8 cellular contexts compared by ENCODE assay signal in the genomic region with DNA sequence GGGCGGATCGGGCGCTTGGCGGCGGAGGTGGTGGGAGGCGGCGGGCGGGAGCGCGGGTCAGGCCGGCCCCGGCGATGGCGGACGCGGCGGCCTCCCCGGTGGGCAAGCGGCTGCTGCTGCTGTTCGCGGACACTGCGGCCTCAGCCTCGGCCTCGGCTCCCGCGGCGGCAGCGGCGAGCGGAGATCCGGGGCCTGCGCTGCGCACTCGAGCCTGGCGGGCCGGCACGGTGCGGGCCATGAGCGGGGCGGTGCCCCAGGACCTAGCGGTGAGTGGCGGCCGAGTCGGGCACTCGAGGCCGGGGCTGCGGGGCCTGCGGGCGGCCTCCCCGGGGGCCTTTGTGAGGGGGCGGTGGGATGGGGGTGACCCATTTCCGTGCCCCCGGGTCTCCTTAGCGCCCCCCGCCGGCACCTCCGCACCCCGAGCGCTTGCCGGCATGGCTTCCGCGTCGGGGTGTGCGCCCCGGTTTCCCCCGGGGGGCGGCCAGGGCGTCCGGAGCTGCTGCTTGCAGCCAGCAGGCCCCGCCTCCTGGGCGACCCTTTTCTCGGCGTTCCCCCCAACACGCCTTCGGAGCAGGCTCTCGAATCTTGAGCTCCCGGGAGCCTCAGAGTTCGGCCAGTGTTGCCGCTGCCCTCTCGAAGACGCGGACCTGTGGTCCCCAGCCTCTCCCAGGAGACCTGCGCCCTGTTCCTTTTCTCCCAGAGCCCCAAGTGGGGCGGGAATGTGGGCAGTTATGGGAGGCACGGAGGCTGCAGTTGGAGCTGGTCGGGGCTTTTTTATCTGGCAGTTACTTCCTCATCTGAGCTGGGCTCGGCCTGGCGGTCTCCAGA. TPM values are rescaled to one million over a fixed set of nuclear protein-coding genes. Genes with fewer than 3 reads are reported as not detected.
DNase-seq lines count a peak whose midpoint lies in the region; ATAC-seq, FAIRE-seq and TF ChIP-seq lines count a peak whose summit lies in the region.

No MANE protein-coding gene starts in this region.

- H2BK12ac ChIP-seq in H1 (ENCODE audit: low read depth, low read length), result no peak overlapping the region; the same call in 1 of the 2 replicates

- CTCF ChIA-PET in activated CD8-positive, alpha-beta T cell treated with anti-CD3 and anti-CD28 coated beads, Interleukin-2, amount 10 ng/mL, durations not matched to agents 7 days and 5 days (lab: Charles Lee), result interaction anchor here (0.6 to 7.3 kb wide), 71 partner anchors 8 to 593 kb away, joined by 3 to 430 read pairs (median 5); a partner anchor contains a TSS
- CTCF ChIA-PET in H1 (lab: Charles Lee; ENCODE audit: partially characterized antibody), result interaction anchor here (0.6 to 11.4 kb wide), 54 partner anchors 8 to 397 kb away, joined by 3 to 196 read pairs (median 4); a partner anchor contains a TSS

- no peaks in the 10 kb centered on the region; the same call in 1 of the 2 replicates for H3K79me1 ChIP-seq in H1 (ENCODE audit: low read depth, low read length)

- peak in 1 of 2 experiments; percentile 48; a peak in 1 of 3 replicates for TF ChIP-seq POLR2A in H1 (IDR thresholded peaks at IDR 0.05; ENCODE audit: control extremely low read depth in 1 of 2, low read depth in 2 of 2, low read length in 2 of 2)

- DNase-seq in NCI-H2171 treated with DMSO at 0.1 percent for 48 hours (lab: John Stamatoyannopoulos, UW) (peak; percentile 16), NCI-H2171 (lab: John Stamatoyannopoulos, UW) (no peak), NCI-H345 treated with DMSO at 0.1 percent for 48 hours (lab: John Stamatoyannopoulos, UW; ENCODE audit: unreplicated experiment) (peak; percentile 19), H1 (ENCODE audit: low read depth in 1 of 2, low spot score in 2 of 2) (peak in 1 of 2 experiments; percentile 79), mesothelial cell of epicardium (ENCODE audit: low spot score in 2 of 2, unreplicated experiment in 2 of 2) (peak; percentile 27 to 75)
- DNase-seq in activated CD8-positive, alpha-beta T cell treated with anti-CD3 and anti-CD28 coated beads, Interleukin-2, amount 10 ng/mL, durations not matched to agents 7 days and 5 days, result peak; percentile 76
- peak; percentile 46 to 61 for DNase-seq in stimulated activated CD8-positive, alpha-beta memory T cell treated with anti-CD3 and anti-CD28 coated beads, Interleukin-2, amount 100 ng/mL, for 1 hour (ENCODE audit: low read depth in 2 of 2)

- no peak for TF ChIP-seq EP300 in H1 (IDR thresholded peaks at IDR 0.05; ENCODE audit: borderline replicate concordance in 1 of 2, low read depth in 2 of 2, low read length in 2 of 2)

- H4K20me1 ChIP-seq in H1 (replicated peaks in 1 of 2; ENCODE audit: control insufficient read depth in 1 of 2, insufficient read depth in 2 of 2, low read length in 2 of 2), result peaks cover 4 to 6% of the 10 kb centered on the region in 2 experiments

- H3K4me2 ChIP-seq in H1 (ENCODE audit: insufficient read depth in 1 of 2, low read depth in 2 of 2, low read length in 2 of 2), result peak overlapping the region; percentile 74 to 80

- no peak overlapping the region for H2BK15ac ChIP-seq in H1 (ENCODE audit: low read length)

- H3K4me1 Mint-ChIP-seq in activated CD8-positive, alpha-beta T cell treated with anti-CD3 and anti-CD28 coated beads, Interleukin-2, amount 10 ng/mL, durations not matched to agents 7 days and 5 days (ENCODE audit: low read depth), result peaks cover 45% of the 10 kb centered on the region
- H3K4me1 Mint-ChIP-seq in mesothelial cell of epicardium, result peaks cover 27% of the 10 kb centered on the region

- FAIRE-seq in H1 (lab: Jason Lieb, UNC), result no peak

- TF ChIP-seq RAD21 in H1 (IDR thresholded peaks at IDR 0.05 in 1 of 2, conservative IDR thresholded peaks at IDR 0.05 in 1 of 2; ENCODE audit: low read depth in 2 of 2, low read length in 2 of 2), result no peak

- peak overlapping the region; percentile 49 for H3K18ac ChIP-seq in H1 (ENCODE audit: extremely low read depth, low read length)

- H4K5ac ChIP-seq in H1 (ENCODE audit: insufficient read length, low read depth, low read length), result peak overlapping the region; percentile 81

- H4K91ac ChIP-seq in H1 (replicated peaks; ENCODE audit: insufficient read length, low read length), result no peak overlapping the region

- H2BK120ac ChIP-seq in H1 (replicated peaks; ENCODE audit: low read depth, low read length), result no peak overlapping the region

- H2AFZ ChIP-seq in H1 (ENCODE audit: low read length), result no peak overlapping the region

- no peaks in the 10 kb centered on the region for H3K27me3 Mint-ChIP-seq in activated CD8-positive, alpha-beta T cell treated with anti-CD3 and anti-CD28 coated beads, Interleukin-2, amount 10 ng/mL, durations not matched to agents 7 days and 5 days (ENCODE audit: low read depth)
- H3K27me3 Mint-ChIP-seq in mesothelial cell of epicardium (ENCODE audit: low read depth), result no peaks in the 10 kb centered on the region

- H2BK5ac ChIP-seq in H1 (ENCODE audit: low read depth, low read length), result peak overlapping the region; percentile 40; the same call in 1 of the 2 replicates

- no peak overlapping the region for H2BK20ac ChIP-seq in H1 (ENCODE audit: low read length)

- no peaks in the 10 kb centered on the region for H3K9me3 ChIP-seq in H1 (ENCODE audit: insufficient read depth in 2 of 2, low read depth in 1 of 2, low read length in 1 of 2)

- H3K4me1 ChIP-seq in H1 (replicated peaks in 1 of 4; ENCODE audit: control insufficient read depth in 3 of 4, insufficient read depth in 4 of 4, low read length in 3 of 4), result peaks cover 0 to 9% (median 3%) of the 10 kb centered on the region in 4 experiments; a peak in 3 of 7 replicates

- H3K4me3 ChIP-seq in H1 (ENCODE audit: extremely low read depth in 1 of 4, insufficient read depth in 2 of 4, low read depth in 3 of 4, low read length in 4 of 4), result peak overlapping the region; percentile 58 to 97 (median 95)

- peak overlapping the region; percentile 96 for H3K27ac Mint-ChIP-seq in activated CD8-positive, alpha-beta T cell treated with anti-CD3 and anti-CD28 coated beads, Interleukin-2, amount 10 ng/mL, durations not matched to agents 7 days and 5 days
- H3K27ac Mint-ChIP-seq in mesothelial cell of epicardium, result peak overlapping the region; percentile 98

- no peak overlapping the region for H3K23ac ChIP-seq in H1 (ENCODE audit: insufficient read length)

- H3K9me3 Mint-ChIP-seq in activated CD8-positive, alpha-beta T cell treated with anti-CD3 and anti-CD28 coated beads, Interleukin-2, amount 10 ng/mL, durations not matched to agents 7 days and 5 days (ENCODE audit: insufficient read depth), result peaks cover 7% of the 10 kb centered on the region
- peaks cover 15% of the 10 kb centered on the region for H3K9me3 Mint-ChIP-seq in mesothelial cell of epicardium

- peaks cover 13 to 49% of the 10 kb centered on the region in 2 experiments; a peak in 3 of 4 replicates for H3K79me2 ChIP-seq in H1 (ENCODE audit: control insufficient read depth in 1 of 2, insufficient read depth in 2 of 2, low read length in 2 of 2)

- H3K27me3 ChIP-seq in H1 (replicated peaks in 1 of 4; ENCODE audit: control insufficient read depth in 3 of 4, extremely low read depth in 1 of 4, insufficient read depth in 3 of 4, low read length in 3 of 4), result no peaks in the 10 kb centered on the region

- H4K8ac ChIP-seq in H1 (ENCODE audit: extremely low read depth, insufficient read depth, low read length), result peak overlapping the region; percentile 83

- no peak overlapping the region for H3K14ac ChIP-seq in H1 (ENCODE audit: insufficient read length)

- peak; percentile 45 for ATAC-seq in HG02852 (IDR thresholded peaks at IDR 0.05; ENCODE audit: unreplicated experiment)
- peak; percentile 62 for ATAC-seq in activated CD8-positive, alpha-beta T cell treated with anti-CD3 and anti-CD28 coated beads, Interleukin-2, amount 10 ng/mL, durations not matched to agents 7 days and 5 days

- WGBS in H1 (ENCODE audit: extremely low coverage in 1 of 2, insufficient coverage in 1 of 2, insufficient read length in 1 of 2, insufficient replicate concordance in 2 of 2, low coverage in 1 of 2, low lambda C conversion rate in 2 of 2, missing lambda C conversion rate in 1 of 2), 2 experiments, result 1% methylated on average over 41 of the region's 88 CpGs; no CpG with 5 or more reads in 1 of the 2 experiments

- peaks cover 3 to 17% (median 8%) of the 10 kb centered on the region in 4 experiments; a peak in 6 of 8 replicates for H3K36me3 ChIP-seq in H1 (ENCODE audit: control insufficient read depth in 2 of 4, insufficient read depth in 4 of 4, low read length in 3 of 4)

- peak overlapping the region; percentile 94 for H3K4me3 Mint-ChIP-seq in activated CD8-positive, alpha-beta T cell treated with anti-CD3 and anti-CD28 coated beads, Interleukin-2, amount 10 ng/mL, durations not matched to agents 7 days and 5 days
- peak overlapping the region; percentile 91 for H3K4me3 Mint-ChIP-seq in mesothelial cell of epicardium

- peaks cover 8% of the 10 kb centered on the region for H3K23me2 ChIP-seq in H1 (ENCODE audit: low read depth, low read length)

- POLR2A ChIA-PET in activated CD8-positive, alpha-beta T cell treated with anti-CD3 and anti-CD28 coated beads, Interleukin-2, amount 10 ng/mL, durations not matched to agents 7 days and 5 days (lab: Charles Lee), result interaction anchor here (0.6 to 6.9 kb wide), 18 partner anchors 10 to 174 kb away, joined by 3 to 113 read pairs (median 4); a partner anchor contains a TSS
- POLR2A ChIA-PET in H1 (lab: Charles Lee; ENCODE audit: partially characterized antibody), result interaction anchor here (0.8 to 14.6 kb wide), 25 partner anchors 8 to 190 kb away, joined by 3 to 254 read pairs (median 4); a partner anchor contains a TSS

- no peak overlapping the region for H2AK5ac ChIP-seq in H1 (ENCODE audit: low read depth, low read length)

- peak overlapping the region; percentile 82 for H3K27ac ChIP-seq in H1 (ENCODE audit: low read depth, low read length)

- peaks cover 31% of the 10 kb centered on the region for H3K36me3 Mint-ChIP-seq in activated CD8-positive, alpha-beta T cell treated with anti-CD3 and anti-CD28 coated beads, Interleukin-2, amount 10 ng/mL, durations not matched to agents 7 days and 5 days (ENCODE audit: low read depth)
- peaks cover 22% of the 10 kb centered on the region for H3K36me3 Mint-ChIP-seq in mesothelial cell of epicardium

- TF ChIP-seq CTCF in H1 (IDR thresholded peaks at IDR 0.05; ENCODE audit: control extremely low read depth in 1 of 3, insufficient read depth in 1 of 3, low read depth in 1 of 3, low read length in 3 of 3), result peak in 2 of 3 experiments; percentile 30 to 41; a peak in 3 of 4 replicates
- no peak for TF ChIP-seq CTCF in mesothelial cell of epicardium (IDR thresholded peaks at IDR 0.05; ENCODE audit: unreplicated experiment)

- H3K9ac ChIP-seq in H1 (replicated peaks in 1 of 4; ENCODE audit: extremely low read depth in 1 of 4, low read depth in 3 of 4, low read length in 3 of 4), result peak overlapping the region; percentile 84 to 98 (median 89)

- no peak overlapping the region for H3K4ac ChIP-seq in H1 (replicated peaks; ENCODE audit: insufficient read length, low read depth, low read length)

- H3K56ac ChIP-seq in H1 (replicated peaks; ENCODE audit: insufficient read length, low read depth, low read length), result no peak overlapping the region

RNA-seq across cellular contexts. Expression of a gene that starts 0.5 kb away (rescaled TPM):
- total RNA-seq in activated CD8-positive, alpha-beta T cell treated with anti-CD3 and anti-CD28 coated beads, Interleukin-2, amount 10 ng/mL, durations not matched to agents 7 days and 5 days, result 10 to 100 TPM; 53.1 to 55.0 TPM
- total RNA-seq in H1 (2021; fragmentation: NEBNext Ultra II Directional; extraction: Animal tissue kit (Norgen Biotek cat#: 25700)), result 78.1 and 79.7 TPM in 2 replicates
- 21.1 and 27.1 TPM in 2 replicates for polyA plus RNA-seq in H1 (2011; rRNA removed)
- polyA plus RNA-seq in H1 (2011; cell fraction: cytosol; rRNA removed), result 30.5 TPM
- polyA plus RNA-seq in H1 (2011; cell fraction: nucleus; rRNA removed), result 28.9 TPM
- 53.0 to 64.5 TPM (median 56.6 TPM) in 4 replicates for polyA plus RNA-seq in H1 (2012, experiment 1 of 2)
- 8.1 TPM for polyA plus RNA-seq in H1 (2012, experiment 2 of 2)
- polyA plus RNA-seq in H1 (2013, experiment 1 of 2), result 29.4 TPM
- polyA plus RNA-seq in H1 (2013, experiment 2 of 2), result 28.2 TPM
- 88.3 and 90.0 TPM in 2 replicates for polyA minus RNA-seq in H1 (2011; rRNA and poly(A)+ RNA removed)
- polyA minus RNA-seq in H1 (2011; cell fraction: cytosol; rRNA and poly(A)+ RNA removed), result 53.7 TPM
- 55.1 TPM for polyA minus RNA-seq in H1 (2011; cell fraction: nucleus; rRNA and poly(A)+ RNA removed)
- 94.0 to 96.6 TPM (median 96.1 TPM) in 3 replicates for total RNA-seq in mesothelial cell of epicardium

RNA-seq across cellular contexts. Expression of a gene that starts 14.9 kb away (rescaled TPM):
- total RNA-seq in activated CD8-positive, alpha-beta T cell treated with anti-CD3 and anti-CD28 coated beads, Interleukin-2, amount 10 ng/mL, durations not matched to agents 7 days and 5 days, result 10 to 100 TPM; 26.9 to 29.9 TPM
- total RNA-seq in H1 (2021; fragmentation: NEBNext Ultra II Directional; extraction: Animal tissue kit (Norgen Biotek cat#: 25700)), result 57.6 and 58.9 TPM in 2 replicates
- 72.7 and 75.3 TPM in 2 replicates for polyA plus RNA-seq in H1 (2011; rRNA removed)
- 53.4 TPM for polyA plus RNA-seq in H1 (2011; cell fraction: cytosol; rRNA removed)
- 63.8 TPM for polyA plus RNA-seq in H1 (2011; cell fraction: nucleus; rRNA removed)
- polyA plus RNA-seq in H1 (2012, experiment 1 of 2), result 41.9 to 50.1 TPM (median 45.5 TPM) in 4 replicates
- 60.5 TPM for polyA plus RNA-seq in H1 (2012, experiment 2 of 2)
- polyA plus RNA-seq in H1 (2013, experiment 1 of 2), result 37.7 TPM
- 38.8 TPM for polyA plus RNA-seq in H1 (2013, experiment 2 of 2)
- 63.2 and 71.0 TPM in 2 replicates for polyA minus RNA-seq in H1 (2011; rRNA and poly(A)+ RNA removed)
- 44.5 TPM for polyA minus RNA-seq in H1 (2011; cell fraction: cytosol; rRNA and poly(A)+ RNA removed)
- polyA minus RNA-seq in H1 (2011; cell fraction: nucleus; rRNA and poly(A)+ RNA removed), result 36.9 TPM
- 52.1 to 53.6 TPM (median 52.9 TPM) in 3 replicates for total RNA-seq in mesothelial cell of epicardium

RNA-seq across cellular contexts. Expression of a gene that starts 21.3 kb away (rescaled TPM):
- 10 to 100 TPM; 15.0 to 18.3 TPM for total RNA-seq in activated CD8-positive, alpha-beta T cell treated with anti-CD3 and anti-CD28 coated beads, Interleukin-2, amount 10 ng/mL, durations not matched to agents 7 days and 5 days
- total RNA-seq in H1 (2021; fragmentation: NEBNext Ultra II Directional; extraction: Animal tissue kit (Norgen Biotek cat#: 25700)), result 20.8 and 23.2 TPM in 2 replicates
- 12.1 and 18.4 TPM in 2 replicates for polyA plus RNA-seq in H1 (2011; rRNA removed)
- polyA plus RNA-seq in H1 (2011; cell fraction: cytosol; rRNA removed), result 19.9 TPM
- 13.5 TPM for polyA plus RNA-seq in H1 (2011; cell fraction: nucleus; rRNA removed)
- 15.6 to 20.5 TPM (median 19.3 TPM) in 4 replicates for polyA plus RNA-seq in H1 (2012, experiment 1 of 2)
- 13.7 TPM for polyA plus RNA-seq in H1 (2012, experiment 2 of 2)
- 21.5 TPM for polyA plus RNA-seq in H1 (2013, experiment 1 of 2)
- 21.8 TPM for polyA plus RNA-seq in H1 (2013, experiment 2 of 2)
- polyA minus RNA-seq in H1 (2011; rRNA and poly(A)+ RNA removed), result 20.7 and 28.4 TPM in 2 replicates
- polyA minus RNA-seq in H1 (2011; cell fraction: cytosol; rRNA and poly(A)+ RNA removed), result 13.6 TPM
- polyA minus RNA-seq in H1 (2011; cell fraction: nucleus; rRNA and poly(A)+ RNA removed), result 21.7 TPM
- 6.7 to 6.8 TPM (median 6.7 TPM) in 3 replicates for total RNA-seq in mesothelial cell of epicardium
